19 cellular contexts compared by ENCODE assay signal in genomic region chr11:122706689-122707088, GRCh38. TPM values are rescaled to one million over a fixed set of nuclear protein-coding genes. Genes with fewer than 3 reads are reported as not detected.
DNase-seq lines count a peak whose midpoint lies in the region; ATAC-seq, FAIRE-seq and TF ChIP-seq lines count a peak whose summit lies in the region.
"Had no signal": no experiment of that assay in that cellular context is flagged by ENCODE, and none has a peak within 500 bp of the region (broad histone marks: within the 10 kb centered on the region; RNA-seq: fewer than 3 reads in every experiment).

No MANE protein-coding gene starts in this region.

- H3K4me3 Mint-ChIP-seq in T-helper 17 cell: no peak overlapping the region
- no peak overlapping the region for H3K4me3 Mint-ChIP-seq in activated CD8-positive, alpha-beta T cell treated with anti-CD3 and anti-CD28 coated beads for 36 hours
- H3K4me3 Mint-ChIP-seq: naive thymus-derived CD8-positive, alpha-beta T cell had no signal

- peaks cover 35% of the 10 kb centered on the region for H3K4me1 ChIP-seq in HepG2 (ENCODE audit: insufficient read depth, low read length)
- H3K4me1 ChIP-seq in right lobe of liver: no peaks in the 10 kb centered on the region
- no peaks in the 10 kb centered on the region for H3K4me1 ChIP-seq in ovary (ENCODE audit: insufficient read depth)

- H3K27ac ChIP-seq in HepG2 (ENCODE audit: extremely low read length, insufficient read depth, low read length) (peak overlapping the region; percentile 78), right lobe of liver (no peak overlapping the region), ovary (no peak overlapping the region)
- H3K27ac ChIP-seq: heart right ventricle, left lung, testis had no signal

- ATAC-seq in HepG2: peak; percentile 75
- no peak for ATAC-seq in right lobe of liver
- no peak for ATAC-seq in T-helper 17 cell
- ATAC-seq in activated CD8-positive, alpha-beta T cell treated with anti-CD3 and anti-CD28 coated beads for 36 hours: no peak
- ATAC-seq in GM19397 (IDR thresholded peaks at IDR 0.05; ENCODE audit: unreplicated experiment): no peak
- ATAC-seq: GM12878; heart right ventricle; left lung; naive thymus-derived CD8-positive, alpha-beta T cell had no signal

- intact Hi-C loops in HepG2 (cut with micrococcal nuclease; ENCODE audit: unreplicated experiment) (loop anchor here (2.0 kb wide), 1 partner anchor 64 kb away; no protein-coding TSS in a partner anchor), right lobe of liver (cut with DNase I) (no loop called here), ovary (cut with DNase I) (no loop called here)
- intact Hi-C loops in activated CD8-positive, alpha-beta T cell treated with anti-CD3 and anti-CD28 coated beads for 36 hours (cut with micrococcal nuclease): no loop called here

- H3K4me1 Mint-ChIP-seq in T-helper 17 cell: peaks cover 15% of the 10 kb centered on the region
- peaks cover 57% of the 10 kb centered on the region for H3K4me1 Mint-ChIP-seq in activated CD8-positive, alpha-beta T cell treated with anti-CD3 and anti-CD28 coated beads for 36 hours (ENCODE audit: low read depth)

- H3K36me3 ChIP-seq in HepG2 (replicated peaks in 1 of 2; ENCODE audit: control insufficient read depth in 1 of 2, insufficient read depth in 2 of 2, low read length in 2 of 2): peaks cover 0 to 1% of the 10 kb centered on the region in 2 experiments; a peak in 1 of 5 replicates
- no peaks in the 10 kb centered on the region for H3K36me3 ChIP-seq in right lobe of liver
- H3K36me3 ChIP-seq in ovary: no peaks in the 10 kb centered on the region
- H3K36me3 ChIP-seq: heart right ventricle, left lung had no signal

- no TSS peak for BruUV-seq in HepG2 (replicated peaks; lab: Mats Ljungman, UMichigan)

- no peaks in the 10 kb centered on the region for H3K9me3 Mint-ChIP-seq in activated CD8-positive, alpha-beta T cell treated with anti-CD3 and anti-CD28 coated beads for 36 hours
- H3K9me3 Mint-ChIP-seq: naive thymus-derived CD8-positive, alpha-beta T cell had no signal

- H3K9ac ChIP-seq in HepG2 (ENCODE audit: insufficient read depth, low read depth, low read length): peak overlapping the region; percentile 67

- H4K20me1 ChIP-seq in HepG2 (ENCODE audit: insufficient read depth, low read length): no peaks in the 10 kb centered on the region

- WGBS in HepG2 (ENCODE audit: low lambda C conversion rate): 38% methylated on average over 1 of the region's 1 CpG
- WGBS in right lobe of liver (ENCODE audit: insufficient coverage, low coverage, low lambda C conversion rate, missing lambda C conversion rate): 79% methylated on average over 1 of the region's 1 CpG
- 95 to 99% (median 95%) methylated on average over 1 of the region's 1 CpG for WGBS in ovary, 3 donors

- in situ Hi-C loops in HepG2 (cut with HindIII; ENCODE audit: extremely low pct_ligation_motif_present, low pct_unique_long_range_greater_than_20kb): no loop called here

- no peak for FAIRE-seq in HepG2 (lab: Jason Lieb, UNC)
- FAIRE-seq: A204.1, GM12878 had no signal

- DNase-seq in HepG2 (ENCODE audit: low spot score) (peak; percentile 77), right lobe of liver (no peak), T-helper 17 cell (no peak), fibroblast of the conjunctiva (ENCODE audit: low read depth) (peak; percentile 62), NCI-H1105 (lab: John Stamatoyannopoulos, UW) (no peak), ovary (no peak)
- no peak for DNase-seq in activated CD8-positive, alpha-beta T cell treated with anti-CD3 and anti-CD28 coated beads for 36 hours
- DNase-seq: activated T-cell treated with anti-CD3 and anti-CD28 coated beads for 4 hours; amygdala; DMS153; heart right ventricle; left lung; naive thymus-derived CD8-positive, alpha-beta T cell; NCI-H2171; testis had no signal

- H3K4me3 ChIP-seq in HepG2 (replicated peaks in 1 of 3; ENCODE audit: insufficient read depth in 1 of 3, low read depth in 2 of 3, low read length in 3 of 3) (peak overlapping the region in 1 of 3 experiments; percentile 27; a peak in 1 of 6 replicates), right lobe of liver (no peak overlapping the region), ovary (no peak overlapping the region)
- H3K4me3 ChIP-seq: GM12878, heart right ventricle, left lung, skin epidermis, testis had no signal

- no peaks in the 10 kb centered on the region for H3K27me3 ChIP-seq in HepG2 (ENCODE audit: control insufficient read depth in 1 of 2, insufficient read depth in 2 of 2, low read length in 2 of 2)
- H3K27me3 ChIP-seq in right lobe of liver: no peaks in the 10 kb centered on the region
- H3K27me3 ChIP-seq in ovary: no peaks in the 10 kb centered on the region
- H3K27me3 ChIP-seq: heart right ventricle, left lung, testis had no signal

- peak overlapping the region; percentile 59 for H3K4me2 ChIP-seq in HepG2 (ENCODE audit: low read depth, low read length)

- H2AFZ ChIP-seq in HepG2 (ENCODE audit: low read length): no peak overlapping the region

- TF ChIP-seq CTCF in HepG2 (CRISPR knock-in tag; IDR thresholded peaks at IDR 0.05): no peak
- no peak for TF ChIP-seq CTCF in right lobe of liver (IDR thresholded peaks at IDR 0.05)
- no peak for TF ChIP-seq CTCF in activated CD8-positive, alpha-beta T cell treated with anti-CD3 and anti-CD28 coated beads for 36 hours (IDR thresholded peaks at IDR 0.05)
- TF ChIP-seq CTCF in ovary (IDR thresholded peaks at IDR 0.05): no peak

- no peak for TF ChIP-seq RAD21 in HepG2 (CRISPR knock-in tag; IDR thresholded peaks at IDR 0.05)

- H3K27ac Mint-ChIP-seq in T-helper 17 cell: peak overlapping the region; percentile 9
- no peak overlapping the region for H3K27ac Mint-ChIP-seq in activated CD8-positive, alpha-beta T cell treated with anti-CD3 and anti-CD28 coated beads for 36 hours

- no peak for TF ChIP-seq EP300 in HepG2 (IDR thresholded peaks at IDR 0.05; ENCODE audit: low read depth in 2 of 2, low read length in 2 of 2)
- no peak for TF ChIP-seq EP300 in HepG2 (CRISPR knock-in tag; IDR thresholded peaks at IDR 0.05; ENCODE audit: borderline replicate concordance)
- TF ChIP-seq EP300 in ovary (IDR thresholded peaks at IDR 0.05): no peak

- TF ChIP-seq POLR2A in HepG2 (IDR thresholded peaks at IDR 0.05; ENCODE audit: insufficient read depth in 1 of 2, low read depth in 2 of 2, low read length in 2 of 2) (no peak), right lobe of liver (IDR thresholded peaks at IDR 0.05) (no peak), ovary (IDR thresholded peaks at IDR 0.05) (no peak)

- CTCF ChIA-PET in HepG2 (lab: Yijun Ruan, JAX; ENCODE audit: low intra/inter-chr PET ratio, low total read pairs): no interaction called here
- CTCF ChIA-PET in activated CD8-positive, alpha-beta T cell treated with anti-CD3 and anti-CD28 coated beads for 36 hours (lab: Charles Lee): interaction anchor here (1.2 to 1.6 kb wide), 3 partner anchors 49 to 74 kb away, joined by 4 to 5 read pairs (median 5); no protein-coding TSS in a partner anchor

- no peaks in the 10 kb centered on the region for H3K27me3 Mint-ChIP-seq in T-helper 17 cell
- H3K27me3 Mint-ChIP-seq in activated CD8-positive, alpha-beta T cell treated with anti-CD3 and anti-CD28 coated beads for 36 hours: no peaks in the 10 kb centered on the region
- H3K27me3 Mint-ChIP-seq: naive thymus-derived CD8-positive, alpha-beta T cell had no signal

- H3K36me3 Mint-ChIP-seq in T-helper 17 cell (ENCODE audit: low read depth): peaks cover 4% of the 10 kb centered on the region
- H3K36me3 Mint-ChIP-seq in activated CD8-positive, alpha-beta T cell treated with anti-CD3 and anti-CD28 coated beads for 36 hours (ENCODE audit: low read depth): peaks cover 24% of the 10 kb centered on the region

- H3K9me3 ChIP-seq in HepG2 (ENCODE audit: low read length): no peaks in the 10 kb centered on the region
- H3K9me3 ChIP-seq in right lobe of liver: no peaks in the 10 kb centered on the region
- H3K9me3 ChIP-seq in T-helper 17 cell (ENCODE audit: control insufficient read depth, low read length, poor library complexity, severe bottlenecking): no peaks in the 10 kb centered on the region
- H3K9me3 ChIP-seq in ovary: no peaks in the 10 kb centered on the region
- H3K9me3 ChIP-seq: heart right ventricle, left lung, testis had no signal

- H3K79me2 ChIP-seq in HepG2 (ENCODE audit: insufficient read depth, low read length): no peaks in the 10 kb centered on the region

- POLR2A ChIA-PET in HepG2 (lab: Yijun Ruan, JAX): interaction anchor here (0.6 to 1.5 kb wide), 7 partner anchors 9 to 356 kb away, joined by 3 to 9 read pairs (median 3); partner anchors contain the start of genes HSPA8 and UBASH3B
- POLR2A ChIA-PET in activated CD8-positive, alpha-beta T cell treated with anti-CD3 and anti-CD28 coated beads for 36 hours (lab: Charles Lee): interaction anchor here (1.1 kb wide), 1 partner anchor 16 kb away, joined by 3 read pairs; no protein-coding TSS in a partner anchor

RNA-seq across cellular contexts. Expression of gene UBASH3B, which starts 51.2 kb away (rescaled TPM):
- total RNA-seq in HepG2 (2016; rRNA removed; fragmentation: Illumina TruSeq; extraction: Trizol) (4.4 and 5.1 TPM in 2 replicates), right lobe of liver (10 to 100 TPM in 1 of 6 experiments, 1 to 10 TPM in 5; 1.7 to 10.5 (median 2.4) TPM), T-helper 17 cell (10 to 100 TPM; 22.6 to 23.6 TPM), ovary (1 to 10 TPM in 6 of 7 donors, under 1 TPM in 1; 0.92 to 5.9 (median 1.8) TPM)
- total RNA-seq in HepG2 (2016; cell fraction: cytosol; rRNA removed; fragmentation: Illumina TruSeq; extraction: Trizol; ENCODE audit: low read depth): 2.4 and 3.2 TPM in 2 replicates
- 4.3 and 4.5 TPM in 2 replicates for total RNA-seq in HepG2 (2016; cell fraction: insoluble cytoplasmic fraction; rRNA removed; fragmentation: Illumina TruSeq; extraction: Trizol)
- total RNA-seq in HepG2 (2016; cell fraction: membrane; rRNA removed; fragmentation: Illumina TruSeq; extraction: Trizol): 6.0 and 6.1 TPM in 2 replicates
- total RNA-seq in HepG2 (2016; cell fraction: nucleus; rRNA removed; fragmentation: Illumina TruSeq; extraction: Trizol): 1.9 and 4.4 TPM in 2 replicates
- polyA plus RNA-seq in HepG2 (2011; rRNA removed) (4.8 and 7.6 TPM in 2 replicates), ovary (1 to 10 TPM in 1 of 2 donors, under 1 TPM in 1; 0.31 to 1.8 TPM)
- polyA plus RNA-seq in HepG2 (2011; cell fraction: cytosol; rRNA removed): 5.8 and 6.4 TPM in 2 replicates
- 2.6 and 3.2 TPM in 2 replicates for polyA plus RNA-seq in HepG2 (2011; cell fraction: nucleus; rRNA removed)
- 1.4 and 1.8 TPM in 2 replicates for polyA plus RNA-seq in HepG2 (2012)
- polyA plus RNA-seq in HepG2 (2016; cell fraction: cytosol; fragmentation: Illumina TruSeq; extraction: Trizol; ENCODE audit: low read depth): 2.6 and 4.2 TPM in 2 replicates
- 4.2 and 4.5 TPM in 2 replicates for polyA plus RNA-seq in HepG2 (2016; cell fraction: insoluble cytoplasmic fraction; fragmentation: Illumina TruSeq; extraction: Trizol; ENCODE audit: low read depth)
- 3.5 and 4.9 TPM in 2 replicates for polyA plus RNA-seq in HepG2 (2016; cell fraction: membrane; fragmentation: Illumina TruSeq; extraction: Trizol; ENCODE audit: low read depth)
- polyA plus RNA-seq in HepG2 (2016; cell fraction: nucleus; fragmentation: Illumina TruSeq; extraction: Trizol; ENCODE audit: insufficient read depth, low read depth): 1.9 and 4.2 TPM in 2 replicates
- polyA minus RNA-seq in HepG2 (2011; rRNA and poly(A)+ RNA removed; ENCODE audit: low replicate concordance): 3.7 and 44.0 TPM in 2 replicates
- polyA minus RNA-seq in HepG2 (2011; cell fraction: cytosol; rRNA and poly(A)+ RNA removed): 8.9 and 11.7 TPM in 2 replicates
- polyA minus RNA-seq in HepG2 (2011; cell fraction: nucleus; rRNA and poly(A)+ RNA removed): 5.2 and 7.9 TPM in 2 replicates
- 10 to 100 TPM; 36.1 to 40.6 TPM for total RNA-seq in activated CD8-positive, alpha-beta T cell treated with anti-CD3 and anti-CD28 coated beads for 36 hours

Comparison
In these comparisons a context has a peak if more than half of its experiments do, and no peak if none do; other contexts are left out.
1. DNase-seq: peak in HepG2 (single experiment) and fibroblast of the conjunctiva (single experiment); none in right lobe of liver (0 of 3), T-helper 17 cell (0 of 3), activated CD8-positive, alpha-beta T cell treated with anti-CD3 and anti-CD28 coated beads for 36 hours (single experiment), NCI-H1105 (single experiment) and ovary (0 of 5).